In the genomic region with DNA sequence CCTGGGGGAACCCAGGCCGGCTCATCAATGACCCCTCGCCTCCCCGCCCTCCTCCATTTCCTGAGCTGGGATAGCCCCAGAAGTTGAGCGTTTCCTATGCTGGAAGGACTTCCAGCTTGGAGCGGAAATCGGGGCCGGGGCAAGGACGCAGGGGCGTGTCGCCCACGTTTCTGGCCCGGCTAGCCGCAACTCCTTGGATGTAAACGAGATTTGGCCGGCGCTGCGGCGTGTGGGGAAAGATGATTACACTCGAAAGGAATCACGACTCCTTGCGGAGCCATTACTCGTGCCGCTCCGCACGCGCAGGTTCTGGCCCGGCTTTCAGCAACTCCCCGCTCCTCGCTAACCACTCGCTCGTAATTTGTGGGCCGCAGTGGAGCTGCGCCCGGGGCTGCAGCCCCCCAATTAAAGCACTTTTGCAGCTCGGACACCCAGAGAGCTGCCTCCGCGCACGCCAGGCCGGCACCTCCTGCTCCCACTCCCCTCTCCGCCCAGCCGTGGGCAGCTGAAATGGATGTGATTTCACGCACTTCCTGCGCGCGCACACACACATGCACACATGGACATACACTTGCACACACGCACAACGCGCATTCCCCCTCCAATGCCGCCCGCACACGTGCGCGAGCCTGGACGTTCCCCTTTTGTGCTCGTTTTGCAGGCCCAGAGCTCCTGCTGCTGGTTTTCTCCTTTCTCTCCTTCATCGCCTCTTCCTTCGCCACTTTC, we compare ENCODE assay signal across 10 cellular contexts. TPM values are rescaled to one million over a fixed set of nuclear protein-coding genes. Genes with fewer than 3 reads are reported as not detected.
DNase-seq lines count a peak whose midpoint lies in the region; ATAC-seq lines count a peak whose summit lies in the region.
"Had no signal": no experiment of that assay in that cellular context is flagged by ENCODE, and none has a peak within 500 bp of the region (broad histone marks: within the 10 kb centered on the region; RNA-seq: fewer than 3 reads in every experiment).

No MANE protein-coding gene starts in this region.

- H3K4me1 ChIP-seq in Karpas-422 (ENCODE audit: low read length), result no peaks in the 10 kb centered on the region

- H3K27me3 ChIP-seq in Karpas-422 (ENCODE audit: low read length), result no peaks in the 10 kb centered on the region

- no peaks in the 10 kb centered on the region for H4K20me1 ChIP-seq in Karpas-422 (ENCODE audit: insufficient read depth, low read depth, low read length)

- ATAC-seq in left colon, result peak; percentile 40
- no peak for ATAC-seq in stimulated activated naive CD8-positive, alpha-beta T cell treated with anti-CD3 and anti-CD28 coated beads, Interleukin-15, amount 100 ng/mL, for 72 hours
- no peak for ATAC-seq in GM19035 (IDR thresholded peaks at IDR 0.05; ENCODE audit: unreplicated experiment)
- no peak for ATAC-seq in GM21390 (IDR thresholded peaks at IDR 0.05; ENCODE audit: unreplicated experiment)

- H3K9me3 ChIP-seq in Karpas-422 (ENCODE audit: low read length), result no peaks in the 10 kb centered on the region

- H3K9me3 Mint-ChIP-seq in stimulated activated naive CD8-positive, alpha-beta T cell treated with anti-CD3 and anti-CD28 coated beads, Interleukin-15, amount 100 ng/mL, for 72 hours, result no peaks in the 10 kb centered on the region

- peaks cover 45% of the 10 kb centered on the region for H3K4me1 Mint-ChIP-seq in stimulated activated naive CD8-positive, alpha-beta T cell treated with anti-CD3 and anti-CD28 coated beads, Interleukin-15, amount 100 ng/mL, for 72 hours

- H3K79me2 ChIP-seq in Karpas-422 (ENCODE audit: low read length), result no peaks in the 10 kb centered on the region

- DNase-seq in activated T-cell treated with anti-CD3 and anti-CD28 coated beads, Interleukin-2, amount 50 U/mL, for 1 hour, result peak; percentile 24
- DNase-seq in activated T-cell treated with anti-CD3 and anti-CD28 coated beads for 4 hours (no peak), left colon (no peak), Karpas-422 (no peak)
- DNase-seq in stimulated activated naive CD8-positive, alpha-beta T cell treated with anti-CD3 and anti-CD28 coated beads, Interleukin-15, amount 100 ng/mL, for 72 hours, result no peak

- no peak overlapping the region for H3K9ac ChIP-seq in Karpas-422 (ENCODE audit: low read length)

- intact Hi-C loops in left colon (cut with DNase I, micrococcal nuclease), result no loop called here

- no peak overlapping the region for H2AFZ ChIP-seq in Karpas-422 (ENCODE audit: low read length)

- H3K4me3 Mint-ChIP-seq in stimulated activated naive CD8-positive, alpha-beta T cell treated with anti-CD3 and anti-CD28 coated beads, Interleukin-15, amount 100 ng/mL, for 72 hours, result peak overlapping the region; percentile 66 to 77

- H3K4me2 ChIP-seq in Karpas-422 (ENCODE audit: low read depth, low read length, poor library complexity, severe bottlenecking), result no peak overlapping the region

- no peaks in the 10 kb centered on the region for H3K9me2 ChIP-seq in Karpas-422 (replicated peaks; ENCODE audit: insufficient read depth, low read length)

- no peak overlapping the region for H3K4me3 ChIP-seq in Karpas-422 (ENCODE audit: low read length)

- peaks cover 98% of the 10 kb centered on the region for H3K27me3 Mint-ChIP-seq in stimulated activated naive CD8-positive, alpha-beta T cell treated with anti-CD3 and anti-CD28 coated beads, Interleukin-15, amount 100 ng/mL, for 72 hours

- H3K27ac Mint-ChIP-seq in stimulated activated naive CD8-positive, alpha-beta T cell treated with anti-CD3 and anti-CD28 coated beads, Interleukin-15, amount 100 ng/mL, for 72 hours, result peak overlapping the region in 1 of 2 donors; percentile 54

- no peaks in the 10 kb centered on the region for H3K36me3 ChIP-seq in Karpas-422 (ENCODE audit: insufficient read depth, low read length)

- peak overlapping the region; percentile 44 for H3K27ac ChIP-seq in angular gyrus (ENCODE audit: low read depth, low read length)
- no peak overlapping the region for H3K27ac ChIP-seq in Karpas-422 (ENCODE audit: low read length)

RNA-seq across cellular contexts. Expression of a gene that starts 15.7 kb away (rescaled TPM):
- total RNA-seq in left colon, result not detected
- total RNA-seq in Karpas-422 (2014; rRNA removed; shearing (Covaris generic); ENCODE audit: low replicate concordance), result not detected in 2 replicates
- total RNA-seq: aorta had no signal

RNA-seq across cellular contexts. Expression of a gene that starts 25.7 kb away (rescaled TPM):
- under 1 TPM; 0.08 to 0.27 TPM for total RNA-seq in left colon
- total RNA-seq in Karpas-422 (2014; rRNA removed; shearing (Covaris generic); ENCODE audit: low replicate concordance), result not detected in 2 replicates
- total RNA-seq: aorta, subcutaneous adipose tissue had no signal
